ENCODE assay signal across 1 cellular context in genomic region chr1:56189946-56190920, GRCh38.
TF ChIP-seq lines count a peak whose summit lies in the region.

No MANE protein-coding gene starts in this region.

TF ChIP-seq in HepG2, 621 proteins besides CTCF, POLR2A, EP300 and RAD21 (continued from another document and continues in another):
- TF ChIP-seq, protein P1, sequence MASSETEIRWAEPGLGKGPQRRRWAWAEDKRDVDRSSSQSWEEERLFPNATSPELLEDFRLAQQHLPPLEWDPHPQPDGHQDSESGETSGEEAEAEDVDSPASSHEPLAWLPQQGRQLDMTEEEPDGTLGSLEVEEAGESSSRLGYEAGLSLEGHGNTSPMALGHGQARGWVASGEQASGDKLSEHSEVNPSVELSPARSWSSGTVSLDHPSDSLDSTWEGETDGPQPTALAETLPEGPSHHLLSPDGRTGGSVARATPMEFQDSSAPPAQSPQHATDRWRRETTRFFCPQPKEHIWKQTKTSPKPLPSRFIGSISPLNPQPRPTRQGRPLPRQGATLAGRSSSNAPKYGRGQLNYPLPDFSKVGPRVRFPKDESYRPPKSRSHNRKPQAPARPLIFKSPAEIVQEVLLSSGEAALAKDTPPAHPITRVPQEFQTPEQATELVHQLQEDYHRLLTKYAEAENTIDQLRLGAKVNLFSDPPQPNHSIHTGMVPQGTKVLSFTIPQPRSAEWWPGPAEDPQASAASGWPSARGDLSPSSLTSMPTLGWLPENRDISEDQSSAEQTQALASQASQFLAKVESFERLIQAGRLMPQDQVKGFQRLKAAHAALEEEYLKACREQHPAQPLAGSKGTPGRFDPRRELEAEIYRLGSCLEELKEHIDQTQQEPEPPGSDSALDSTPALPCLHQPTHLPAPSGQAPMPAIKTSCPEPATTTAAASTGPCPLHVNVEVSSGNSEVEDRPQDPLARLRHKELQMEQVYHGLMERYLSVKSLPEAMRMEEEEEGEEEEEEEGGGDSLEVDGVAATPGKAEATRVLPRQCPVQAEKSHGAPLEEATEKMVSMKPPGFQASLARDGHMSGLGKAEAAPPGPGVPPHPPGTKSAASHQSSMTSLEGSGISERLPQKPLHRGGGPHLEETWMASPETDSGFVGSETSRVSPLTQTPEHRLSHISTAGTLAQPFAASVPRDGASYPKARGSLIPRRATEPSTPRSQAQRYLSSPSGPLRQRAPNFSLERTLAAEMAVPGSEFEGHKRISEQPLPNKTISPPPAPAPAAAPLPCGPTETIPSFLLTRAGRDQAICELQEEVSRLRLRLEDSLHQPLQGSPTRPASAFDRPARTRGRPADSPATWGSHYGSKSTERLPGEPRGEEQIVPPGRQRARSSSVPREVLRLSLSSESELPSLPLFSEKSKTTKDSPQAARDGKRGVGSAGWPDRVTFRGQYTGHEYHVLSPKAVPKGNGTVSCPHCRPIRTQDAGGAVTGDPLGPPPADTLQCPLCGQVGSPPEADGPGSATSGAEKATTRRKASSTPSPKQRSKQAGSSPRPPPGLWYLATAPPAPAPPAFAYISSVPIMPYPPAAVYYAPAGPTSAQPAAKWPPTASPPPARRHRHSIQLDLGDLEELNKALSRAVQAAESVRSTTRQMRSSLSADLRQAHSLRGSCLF (CRISPR knock-in tag; IDR thresholded peaks at IDR 0.05; ENCODE audit: borderline replicate concordance) = no peak
- TF ChIP-seq ZNF331 (CRISPR knock-in tag; IDR thresholded peaks at IDR 0.05) = peak; percentile 94
- TF ChIP-seq ZFP1 (CRISPR knock-in tag; IDR thresholded peaks at IDR 0.05) = peak; percentile 46; the same call in 1 of the 2 replicates
- peak; percentile 53; the same call in 1 of the 2 replicates for TF ChIP-seq NKX3-1 (CRISPR knock-in tag; IDR thresholded peaks at IDR 0.05)
- TF ChIP-seq ZNF792 (CRISPR knock-in tag; IDR thresholded peaks at IDR 0.05) = peak; percentile 83
- TF ChIP-seq REL (CRISPR knock-in tag; conservative IDR thresholded peaks at IDR 0.05) = no peak
- no peak for TF ChIP-seq ZSCAN20 (CRISPR knock-in tag; IDR thresholded peaks at IDR 0.05; ENCODE audit: borderline replicate concordance)
- TF ChIP-seq AGO2 (optimal IDR thresholded peaks at IDR 0.05; ENCODE audit: low read depth, low read length) = no peak
- TF ChIP-seq RXRB (CRISPR knock-in tag; IDR thresholded peaks at IDR 0.05; ENCODE audit: borderline replicate concordance) = peak; percentile 89
- TF ChIP-seq ARNT (IDR thresholded peaks at IDR 0.05) = no peak
- peak; percentile 41; the same call in 1 of the 2 replicates for TF ChIP-seq GABPB1 (CRISPR knock-in tag; IDR thresholded peaks at IDR 0.05)
- no peak for TF ChIP-seq ZNF30 (CRISPR knock-in tag; IDR thresholded peaks at IDR 0.05)
- peak; percentile 53 to 72; a peak in 3 of 4 replicates for TF ChIP-seq NR2F1 (CRISPR knock-in tag; IDR thresholded peaks at IDR 0.05)
- TF ChIP-seq, protein P2, sequence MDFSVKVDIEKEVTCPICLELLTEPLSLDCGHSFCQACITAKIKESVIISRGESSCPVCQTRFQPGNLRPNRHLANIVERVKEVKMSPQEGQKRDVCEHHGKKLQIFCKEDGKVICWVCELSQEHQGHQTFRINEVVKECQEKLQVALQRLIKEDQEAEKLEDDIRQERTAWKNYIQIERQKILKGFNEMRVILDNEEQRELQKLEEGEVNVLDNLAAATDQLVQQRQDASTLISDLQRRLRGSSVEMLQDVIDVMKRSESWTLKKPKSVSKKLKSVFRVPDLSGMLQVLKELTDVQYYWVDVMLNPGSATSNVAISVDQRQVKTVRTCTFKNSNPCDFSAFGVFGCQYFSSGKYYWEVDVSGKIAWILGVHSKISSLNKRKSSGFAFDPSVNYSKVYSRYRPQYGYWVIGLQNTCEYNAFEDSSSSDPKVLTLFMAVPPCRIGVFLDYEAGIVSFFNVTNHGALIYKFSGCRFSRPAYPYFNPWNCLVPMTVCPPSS (IDR thresholded peaks at IDR 0.05) = no peak
- TF ChIP-seq ZNF607 (CRISPR knock-in tag; IDR thresholded peaks at IDR 0.05; ENCODE audit: borderline replicate concordance) = no peak
- TF ChIP-seq, protein P3, sequence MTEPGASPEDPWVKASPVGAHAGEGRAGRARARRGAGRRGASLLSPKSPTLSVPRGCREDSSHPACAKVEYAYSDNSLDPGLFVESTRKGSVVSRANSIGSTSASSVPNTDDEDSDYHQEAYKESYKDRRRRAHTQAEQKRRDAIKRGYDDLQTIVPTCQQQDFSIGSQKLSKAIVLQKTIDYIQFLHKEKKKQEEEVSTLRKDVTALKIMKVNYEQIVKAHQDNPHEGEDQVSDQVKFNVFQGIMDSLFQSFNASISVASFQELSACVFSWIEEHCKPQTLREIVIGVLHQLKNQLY (CRISPR knock-in tag; IDR thresholded peaks at IDR 0.05) = peak; percentile 81; the same call in 1 of the 2 replicates
- TF ChIP-seq BRCA1 (CRISPR knock-in tag; IDR thresholded peaks at IDR 0.05) = no peak
- TF ChIP-seq ZNF3 (CRISPR knock-in tag; IDR thresholded peaks at IDR 0.05) = no peak
- no peak for TF ChIP-seq ZNF570 (CRISPR knock-in tag; IDR thresholded peaks at IDR 0.05; ENCODE audit: borderline replicate concordance)
- no peak for TF ChIP-seq CCAR2 (optimal IDR thresholded peaks at IDR 0.05; ENCODE audit: low read depth, low read length)
- no peak for TF ChIP-seq ZNF563 (CRISPR knock-in tag; IDR thresholded peaks at IDR 0.05)
- TF ChIP-seq POGZ (CRISPR knock-in tag; IDR thresholded peaks at IDR 0.05) = peak; percentile 78
- no peak; the same call in 1 of the 2 replicates for TF ChIP-seq ZNF543 (CRISPR knock-in tag; IDR thresholded peaks at IDR 0.05)
- TF ChIP-seq GTF3A (CRISPR knock-in tag; conservative IDR thresholded peaks at IDR 0.05) = 0 out of 2 replicates have a peak, but pooled peaks have one; percentile 80
- TF ChIP-seq ZFP82 (CRISPR knock-in tag; IDR thresholded peaks at IDR 0.05; ENCODE audit: borderline replicate concordance) = no peak
- no peak for TF ChIP-seq PRPF4 (IDR thresholded peaks at IDR 0.05; ENCODE audit: low read depth, low read length, poor library complexity, severe bottlenecking)
- TF ChIP-seq SMARCC2 (IDR thresholded peaks at IDR 0.05) = peak; percentile 81; the same call in 1 of the 2 replicates
- TF ChIP-seq MEF2D (CRISPR knock-in tag; IDR thresholded peaks at IDR 0.05) = no peak
- no peak for TF ChIP-seq SRSF9 (IDR thresholded peaks at IDR 0.05; ENCODE audit: borderline replicate concordance, insufficient read depth, low read depth, low read length, poor library complexity, severe bottlenecking)
- TF ChIP-seq, protein P4, sequence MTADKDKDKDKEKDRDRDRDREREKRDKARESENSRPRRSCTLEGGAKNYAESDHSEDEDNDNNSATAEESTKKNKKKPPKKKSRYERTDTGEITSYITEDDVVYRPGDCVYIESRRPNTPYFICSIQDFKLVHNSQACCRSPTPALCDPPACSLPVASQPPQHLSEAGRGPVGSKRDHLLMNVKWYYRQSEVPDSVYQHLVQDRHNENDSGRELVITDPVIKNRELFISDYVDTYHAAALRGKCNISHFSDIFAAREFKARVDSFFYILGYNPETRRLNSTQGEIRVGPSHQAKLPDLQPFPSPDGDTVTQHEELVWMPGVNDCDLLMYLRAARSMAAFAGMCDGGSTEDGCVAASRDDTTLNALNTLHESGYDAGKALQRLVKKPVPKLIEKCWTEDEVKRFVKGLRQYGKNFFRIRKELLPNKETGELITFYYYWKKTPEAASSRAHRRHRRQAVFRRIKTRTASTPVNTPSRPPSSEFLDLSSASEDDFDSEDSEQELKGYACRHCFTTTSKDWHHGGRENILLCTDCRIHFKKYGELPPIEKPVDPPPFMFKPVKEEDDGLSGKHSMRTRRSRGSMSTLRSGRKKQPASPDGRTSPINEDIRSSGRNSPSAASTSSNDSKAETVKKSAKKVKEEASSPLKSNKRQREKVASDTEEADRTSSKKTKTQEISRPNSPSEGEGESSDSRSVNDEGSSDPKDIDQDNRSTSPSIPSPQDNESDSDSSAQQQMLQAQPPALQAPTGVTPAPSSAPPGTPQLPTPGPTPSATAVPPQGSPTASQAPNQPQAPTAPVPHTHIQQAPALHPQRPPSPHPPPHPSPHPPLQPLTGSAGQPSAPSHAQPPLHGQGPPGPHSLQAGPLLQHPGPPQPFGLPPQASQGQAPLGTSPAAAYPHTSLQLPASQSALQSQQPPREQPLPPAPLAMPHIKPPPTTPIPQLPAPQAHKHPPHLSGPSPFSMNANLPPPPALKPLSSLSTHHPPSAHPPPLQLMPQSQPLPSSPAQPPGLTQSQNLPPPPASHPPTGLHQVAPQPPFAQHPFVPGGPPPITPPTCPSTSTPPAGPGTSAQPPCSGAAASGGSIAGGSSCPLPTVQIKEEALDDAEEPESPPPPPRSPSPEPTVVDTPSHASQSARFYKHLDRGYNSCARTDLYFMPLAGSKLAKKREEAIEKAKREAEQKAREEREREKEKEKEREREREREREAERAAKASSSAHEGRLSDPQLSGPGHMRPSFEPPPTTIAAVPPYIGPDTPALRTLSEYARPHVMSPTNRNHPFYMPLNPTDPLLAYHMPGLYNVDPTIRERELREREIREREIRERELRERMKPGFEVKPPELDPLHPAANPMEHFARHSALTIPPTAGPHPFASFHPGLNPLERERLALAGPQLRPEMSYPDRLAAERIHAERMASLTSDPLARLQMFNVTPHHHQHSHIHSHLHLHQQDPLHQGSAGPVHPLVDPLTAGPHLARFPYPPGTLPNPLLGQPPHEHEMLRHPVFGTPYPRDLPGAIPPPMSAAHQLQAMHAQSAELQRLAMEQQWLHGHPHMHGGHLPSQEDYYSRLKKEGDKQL (CRISPR knock-in tag; IDR thresholded peaks at IDR 0.05; ENCODE audit: low read depth) = peak; percentile 91
- TF ChIP-seq KLF9 (CRISPR knock-in tag; IDR thresholded peaks at IDR 0.05; ENCODE audit: low read depth) = no peak
- TF ChIP-seq ELK4 (CRISPR knock-in tag; IDR thresholded peaks at IDR 0.05; ENCODE audit: borderline replicate concordance) = no peak
- TF ChIP-seq ZNF121 (CRISPR knock-in tag; IDR thresholded peaks at IDR 0.05) = no peak
- TF ChIP-seq, protein P5, sequence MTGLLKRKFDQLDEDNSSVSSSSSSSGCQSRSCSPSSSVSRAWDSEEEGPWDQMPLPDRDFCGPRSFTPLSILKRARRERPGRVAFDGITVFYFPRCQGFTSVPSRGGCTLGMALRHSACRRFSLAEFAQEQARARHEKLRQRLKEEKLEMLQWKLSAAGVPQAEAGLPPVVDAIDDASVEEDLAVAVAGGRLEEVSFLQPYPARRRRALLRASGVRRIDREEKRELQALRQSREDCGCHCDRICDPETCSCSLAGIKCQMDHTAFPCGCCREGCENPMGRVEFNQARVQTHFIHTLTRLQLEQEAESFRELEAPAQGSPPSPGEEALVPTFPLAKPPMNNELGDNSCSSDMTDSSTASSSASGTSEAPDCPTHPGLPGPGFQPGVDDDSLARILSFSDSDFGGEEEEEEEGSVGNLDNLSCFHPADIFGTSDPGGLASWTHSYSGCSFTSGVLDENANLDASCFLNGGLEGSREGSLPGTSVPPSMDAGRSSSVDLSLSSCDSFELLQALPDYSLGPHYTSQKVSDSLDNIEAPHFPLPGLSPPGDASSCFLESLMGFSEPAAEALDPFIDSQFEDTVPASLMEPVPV (CRISPR knock-in tag; IDR thresholded peaks at IDR 0.05) = no peak
- TF ChIP-seq FOXC1 (CRISPR knock-in tag; IDR thresholded peaks at IDR 0.05; ENCODE audit: borderline replicate concordance) = peak; percentile 55; the same call in 1 of the 2 replicates
- TF ChIP-seq PHF5A (CRISPR knock-in tag; IDR thresholded peaks at IDR 0.05; ENCODE audit: low read depth, unreplicated experiment) = peak; percentile 62
- TF ChIP-seq ZEB1 (IDR thresholded peaks at IDR 0.05; ENCODE audit: insufficient replicate concordance, low read depth) = peak; percentile 88
- TF ChIP-seq ARNT2 (CRISPR knock-in tag; IDR thresholded peaks at IDR 0.05; ENCODE audit: low read depth) = peak; percentile 52; the same call in 1 of the 2 replicates
- peak; percentile 61 for TF ChIP-seq ATF3 (CRISPR knock-in tag; IDR thresholded peaks at IDR 0.05)
- no peak for TF ChIP-seq DZIP1 (CRISPR knock-in tag; IDR thresholded peaks at IDR 0.05)
